Comparison of ENCODE assay signal across 18 cellular contexts in the genomic region with DNA sequence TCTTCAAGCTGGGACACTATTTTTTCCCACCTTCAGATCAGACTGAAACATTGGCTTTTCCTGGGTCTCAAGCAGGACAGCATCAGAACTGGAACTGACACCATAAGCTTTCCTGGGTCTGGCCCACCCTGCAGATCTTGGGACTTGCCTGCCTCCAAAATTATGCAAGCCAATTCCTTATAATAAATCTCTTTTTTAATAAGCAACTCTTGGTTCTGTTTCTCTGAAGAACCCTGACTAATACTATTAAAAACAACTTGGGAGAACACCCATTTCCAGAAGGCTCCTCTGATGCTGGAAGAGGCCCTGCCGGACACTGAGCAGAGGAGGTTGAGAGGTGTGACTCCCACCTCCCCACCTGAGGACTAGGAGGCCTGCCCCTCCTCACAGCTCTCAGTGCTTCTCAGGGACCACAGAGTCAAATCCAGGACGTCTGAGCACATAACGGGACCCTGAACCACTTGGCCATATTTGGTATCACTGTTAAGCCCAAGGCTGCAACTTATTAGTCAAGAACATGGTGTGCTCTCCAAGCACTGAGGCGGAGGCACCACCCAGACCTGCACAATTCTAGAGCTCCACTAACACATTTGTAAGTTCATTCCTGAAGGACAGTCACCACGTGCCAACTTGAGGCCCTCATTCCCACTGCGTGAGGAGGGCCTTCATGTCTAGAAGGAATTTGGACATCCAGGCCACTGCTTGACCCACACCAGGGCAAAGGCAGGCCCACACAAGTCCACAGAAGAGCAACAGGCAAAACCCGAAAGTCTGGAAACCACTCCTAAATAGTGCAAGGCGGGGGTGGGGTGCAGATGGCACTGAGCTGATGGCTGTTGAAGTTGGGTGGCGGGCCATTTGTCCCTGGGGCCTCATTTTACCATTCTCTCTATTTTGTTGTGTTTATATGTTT. TPM values are rescaled to one million over a fixed set of nuclear protein-coding genes. Genes with fewer than 3 reads are reported as not detected.
"Had no signal": no experiment of that assay in that cellular context is flagged by ENCODE, and none has a peak within 500 bp of the region (broad histone marks: within the 10 kb centered on the region; RNA-seq: fewer than 3 reads in every experiment).

No MANE protein-coding gene starts in this region.

- H3K4me3 Mint-ChIP-seq: naive thymus-derived CD8-positive, alpha-beta T cell had no signal

- H3K36me3 Mint-ChIP-seq: naive thymus-derived CD8-positive, alpha-beta T cell had no signal

- DNase-seq: central memory CD4-positive, alpha-beta T cell; effector CD8-positive, alpha-beta T cell; foreskin keratinocyte; head of caudate nucleus; hippocampal formation; mucosa of descending colon; naive thymus-derived CD8-positive, alpha-beta T cell; nucleus accumbens; ovary; right cardiac atrium; small intestine; stimulated activated CD4-positive, alpha-beta T cell treated with anti-CD3 and anti-CD28 coated beads, Interleukin-12 subunit alpha, Interleukin-12 subunit beta, amount 100 ng/mL, for 4 hours; stimulated activated naive CD4-positive, alpha-beta T cell; stomach; substantia nigra; thyroid gland had no signal

- H3K36me3 ChIP-seq: ovary, stomach, thyroid gland had no signal

- ATAC-seq: foreskin keratinocyte; mucosa of descending colon; naive thymus-derived CD8-positive, alpha-beta T cell; right cardiac atrium had no signal

- H3K9me3 ChIP-seq: mucosa of descending colon, ovary, stomach, thyroid gland had no signal

- H3K27me3 ChIP-seq: ovary, thyroid gland had no signal

- H3K4me1 Mint-ChIP-seq: naive thymus-derived CD8-positive, alpha-beta T cell had no signal

- H3K4me3 ChIP-seq: coronary artery, mucosa of descending colon, ovary, stomach, thyroid gland had no signal

- H3K27ac Mint-ChIP-seq: naive thymus-derived CD8-positive, alpha-beta T cell had no signal

- H3K27ac ChIP-seq: coronary artery, epithelial cell of prostate, foreskin keratinocyte, ovary, thyroid gland had no signal

- H3K4me1 ChIP-seq: foreskin keratinocyte, stomach had no signal

RNA-seq across cellular contexts. Expression of gene SHC3, which starts 9.5 kb away (rescaled TPM):
- polyA plus RNA-seq: naive thymus-derived CD8-positive, alpha-beta T cell had no signal
